27 cellular contexts compared by ENCODE assay signal in the genomic region with DNA sequence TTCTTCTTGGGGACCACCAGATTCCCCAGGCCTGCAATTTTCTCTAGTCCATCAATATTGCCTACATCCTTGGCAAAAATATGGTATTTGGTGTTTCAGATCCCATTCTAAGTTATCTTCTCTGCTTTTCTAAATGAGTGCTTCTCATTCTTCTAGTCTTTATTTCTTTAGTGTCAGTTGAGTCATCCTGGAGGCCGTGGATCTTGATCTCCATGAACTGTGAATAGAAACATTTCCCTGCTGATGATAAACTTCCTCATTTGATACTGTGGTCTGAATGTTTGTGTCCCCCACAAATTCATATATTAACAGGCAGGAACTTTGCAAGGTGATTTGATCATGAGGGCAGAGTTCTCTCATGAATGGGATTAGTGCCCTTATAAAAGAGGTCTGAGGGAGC.
"Had no signal": no experiment of that assay in that cellular context is flagged by ENCODE, and none has a peak within 500 bp of the region (broad histone marks: within the 10 kb centered on the region; RNA-seq: fewer than 3 reads in every experiment).

No MANE protein-coding gene starts in this region.

- H3K27me3 ChIP-seq: ascending aorta, brain microvascular endothelial cell, heart left ventricle, pancreas, sigmoid colon, testis, uterus had no signal

- DNase-seq: activated CD4-positive, alpha-beta memory T cell treated with anti-CD3 and anti-CD28 coated beads, Interleukin-2, amount 10 ng/mL, durations not matched to agents 7 days and 5 days; activated CD4-positive, alpha-beta T cell treated with anti-CD3 and anti-CD28 coated beads for 1 hour; activated CD4-positive, alpha-beta T cell treated with anti-CD3 and anti-CD28 coated beads, Interleukin-2, amount 10 ng/mL, durations not matched to agents 7 days and 5 days; activated CD8-positive, alpha-beta memory T cell treated with anti-CD3 and anti-CD28 coated beads, Interleukin-2, amount 50 U/mL, for 48 hours; activated gamma-delta T cell; activated naive CD4-positive, alpha-beta T cell treated with anti-CD3 and anti-CD28 coated beads, Interleukin-2, amount 10 ng/mL, durations not matched to agents 7 days and 5 days; activated naive CD8-positive, alpha-beta T cell treated with anti-CD3 and anti-CD28 coated beads, Interleukin-2, amount 10 ng/mL, durations not matched to agents 7 days and 5 days; activated T-cell treated with anti-CD3 and anti-CD28 coated beads, Interleukin-2, amount 50 U/mL, for 24 hours; brain microvascular endothelial cell; caudate nucleus; cortex of kidney; effector memory CD8-positive, alpha-beta T cell; heart left ventricle; left cardiac atrium; left ventricle myocardium superior; naive thymus-derived CD4-positive, alpha-beta T cell; pancreas; sigmoid colon; stimulated activated CD4-positive, alpha-beta T cell treated with anti-CD3 and anti-CD28 coated beads, Interleukin-2, amount 100 ng/mL, for 48 hours; stimulated activated naive CD4-positive, alpha-beta T cell treated with Interleukin-2 at 50 U/mL for 16 hours; T-helper 2 cell; testis; trophoblast cell; uterus had no signal

- H3K36me3 ChIP-seq: ascending aorta, brain microvascular endothelial cell, heart left ventricle, pancreas, prostate gland, sigmoid colon, uterus had no signal

- H3K9me3 ChIP-seq: ascending aorta, heart left ventricle, pancreas, prostate gland, sigmoid colon, testis, uterus had no signal

- H3K4me3 ChIP-seq: ascending aorta, heart left ventricle, pancreas, prostate gland, sigmoid colon, testis, uterus had no signal

- ATAC-seq: effector memory CD8-positive, alpha-beta T cell; heart left ventricle; left cardiac atrium; left ventricle myocardium superior; naive thymus-derived CD4-positive, alpha-beta T cell; pancreas; WTC11 had no signal

- H3K4me1 ChIP-seq: pancreas, prostate gland, testis, uterus had no signal

- H3K27ac ChIP-seq: ascending aorta, brain microvascular endothelial cell, heart left ventricle, pancreas, prostate gland, sigmoid colon, testis, uterus had no signal
